ENCODE assay signal across 13 cellular contexts in genomic region chr4:152525878-152526277, GRCh38. TPM values are rescaled to one million over a fixed set of nuclear protein-coding genes. Genes with fewer than 3 reads are reported as not detected.
DNase-seq lines count a peak whose midpoint lies in the region; ATAC-seq, FAIRE-seq and TF ChIP-seq lines count a peak whose summit lies in the region.
"Had no signal": no experiment of that assay in that cellular context is flagged by ENCODE, and none has a peak within 500 bp of the region (broad histone marks: within the 10 kb centered on the region; RNA-seq: fewer than 3 reads in every experiment).

No MANE protein-coding gene starts in this region.

- no peak overlapping the region for H3K9ac ChIP-seq in GM12878 (ENCODE audit: control insufficient read depth, insufficient read depth, low read length)

- ATAC-seq in GM18508 (IDR thresholded peaks at IDR 0.05; ENCODE audit: insufficient read depth, unreplicated experiment) (peak; percentile 53), GM19395 (IDR thresholded peaks at IDR 0.05; ENCODE audit: unreplicated experiment) (peak; percentile 71), HG02981 (IDR thresholded peaks at IDR 0.05; ENCODE audit: unreplicated experiment) (peak; percentile 49), GM12878 (peak; percentile 55), GM21423 (IDR thresholded peaks at IDR 0.05; ENCODE audit: unreplicated experiment) (no peak), HG03097 (IDR thresholded peaks at IDR 0.05; ENCODE audit: low FRiP score, unreplicated experiment) (no peak)

- intact Hi-C loops in GM12878 (cut with micrococcal nuclease; ENCODE audit: unreplicated experiment), result no loop called here

- no peak overlapping the region for H2AFZ ChIP-seq in GM12878 (ENCODE audit: control insufficient read depth, low read depth, low read length)

- CTCF ChIA-PET in GM12878 (lab: Yijun Ruan, JAX), result interaction anchor here (0.6 to 8.3 kb wide), 10 partner anchors 12 to 117 kb away, joined by 3 to 80 read pairs (median 6); partner anchors contain the start of gene FBXW7

- H4K20me1 ChIP-seq in GM12878 (ENCODE audit: control insufficient read depth, insufficient read depth), result no peaks in the 10 kb centered on the region

- peaks cover 0 to 19% of the 10 kb centered on the region in 2 experiments; a peak in 2 of 4 replicates for H3K36me3 ChIP-seq in GM12878 (ENCODE audit: control insufficient read depth in 2 of 2, insufficient read depth in 2 of 2, low read length in 1 of 2)

- no peaks in the 10 kb centered on the region for H3K27me3 ChIP-seq in GM12878 (replicated peaks in 1 of 2; ENCODE audit: control insufficient read depth in 2 of 2, insufficient read depth in 2 of 2, low read length in 1 of 2)

- RAD21 ChIA-PET in GM12878 (lab: Charles Lee; ENCODE audit: unreplicated experiment), result interaction anchor here (0.6 to 7.2 kb wide), 12 partner anchors 11 to 204 kb away, joined by 3 to 114 read pairs (median 4); partner anchors contain the start of gene FBXW7

- POLR2A ChIA-PET in GM12878 (lab: Charles Lee), result interaction anchor here (0.8 to 4.3 kb wide), 10 partner anchors 11 to 118 kb away, joined by 3 to 22 read pairs (median 6); partner anchors contain the start of gene FBXW7

- SMC1A ChIA-PET in GM12878 (lab: Charles Lee; ENCODE audit: uncharacterized antibody, unreplicated experiment), result interaction anchor here (0.6 to 8.9 kb wide), 22 partner anchors 7 to 173 kb away, joined by 3 to 113 read pairs (median 4); partner anchors contain the start of gene FBXW7

- H3K4me3 ChIP-seq in GM12878, result peak overlapping the region; percentile 46; the same call in 1 of the 2 replicates

- BruUV-seq in GM12878 (replicated peaks; lab: Mats Ljungman, UMichigan), result no TSS peak

- peak; percentile 82 for FAIRE-seq in GM12878 (lab: Jason Lieb, UNC)

- no peak for TF ChIP-seq POLR2A in GM12878 (IDR thresholded peaks at IDR 0.05; ENCODE audit: low read depth, low read length)

- peaks cover 4% of the 10 kb centered on the region; the same call in 2 of the 3 replicates for H3K9me3 ChIP-seq in GM12878 (replicated peaks; ENCODE audit: control insufficient read depth, insufficient read depth, low read length)

- H3K4me2 ChIP-seq in GM12878 (ENCODE audit: control insufficient read depth, insufficient read depth), result peak overlapping the region; percentile 84

- DNase-seq in GM12878 (ENCODE audit: low read depth, low spot score) (no peak), SIG-M5 treated with dmso at 0.1 percent for 504 hours (lab: John Stamatoyannopoulos, UW; ENCODE audit: unreplicated experiment) (no peak)
- DNase-seq in activated CD4-positive, CD25-positive, alpha-beta regulatory T cell treated with anti-CD3 and anti-CD28 coated beads, Interleukin-2, amount 50 U/mL, for 72 hours, result no peak
- DNase-seq: activated CD4-positive, alpha-beta T cell treated with anti-CD3 and anti-CD28 coated beads for 4 hours; IMR-90; mesenchymal stem cell; NCI-H1105; small intestine had no signal

- no peak for TF ChIP-seq CTCF in GM12878 (IDR thresholded peaks at IDR 0.05 in 2 of 3, conservative IDR thresholded peaks at IDR 0.05 in 1 of 3; ENCODE audit: control insufficient read depth in 2 of 3, extremely low read depth in 1 of 3, insufficient read depth in 1 of 3, low read depth in 3 of 3, low read length in 3 of 3)

- H3K27ac ChIP-seq in GM12878 (ENCODE audit: control insufficient read depth, insufficient read depth), result peak overlapping the region; percentile 55

- H3K4me1 ChIP-seq in GM12878 (ENCODE audit: control insufficient read depth, insufficient read depth, low read length), result peaks cover 53% of the 10 kb centered on the region

- in situ Hi-C loops in GM12878 (cut with MboI), result no loop called here

- 0% methylated on average over 4 of the region's 4 CpGs for WGBS in GM12878 (ENCODE audit: insufficient coverage, insufficient replicate concordance, low lambda C conversion rate, missing lambda C conversion rate)

- H3K79me2 ChIP-seq in GM12878 (ENCODE audit: control insufficient read depth, insufficient read depth, low read length), result peaks cover 100% of the 10 kb centered on the region

- TF ChIP-seq RAD21 in GM12878 (IDR thresholded peaks at IDR 0.05; ENCODE audit: insufficient read depth, low read depth, low read length), result no peak

- no peak for TF ChIP-seq EP300 in GM12878 (IDR thresholded peaks at IDR 0.05; ENCODE audit: borderline replicate concordance in 1 of 2, control insufficient read depth in 1 of 2, low read depth in 2 of 2, low read length in 2 of 2)

TF ChIP-seq in GM12878, 131 proteins besides CTCF, POLR2A, EP300 and RAD21 (continues in another document):
- no peak for TF ChIP-seq ATF3 (IDR thresholded peaks at IDR 0.05; ENCODE audit: borderline replicate concordance, extremely low read depth, low read depth, low read length)
- no peak for TF ChIP-seq MXI1 (IDR thresholded peaks at IDR 0.05; ENCODE audit: low read depth, low read length)
- TF ChIP-seq ZBTB33 (IDR thresholded peaks at IDR 0.05), result no peak
- 0 out of 2 replicates have a peak, but pooled peaks have one; percentile 21 for TF ChIP-seq GABPA (IDR thresholded peaks at IDR 0.05; ENCODE audit: low read depth)
- TF ChIP-seq RELA (IDR thresholded peaks at IDR 0.05; ENCODE audit: borderline replicate concordance, partially characterized antibody), result no peak
- TF ChIP-seq CREB1 (IDR thresholded peaks at IDR 0.05; ENCODE audit: low read depth), result no peak
- TF ChIP-seq SKIL (IDR thresholded peaks at IDR 0.05; ENCODE audit: low read depth, poor library complexity, severe bottlenecking), result peak; percentile 36
- no peak for TF ChIP-seq SIX5 (IDR thresholded peaks at IDR 0.05; ENCODE audit: low read depth, low read length, severe bottlenecking)
- TF ChIP-seq NBN (IDR thresholded peaks at IDR 0.05), result no peak
- TF ChIP-seq CREM (IDR thresholded peaks at IDR 0.05; ENCODE audit: low read depth), result no peak
- TF ChIP-seq PAX5 (IDR thresholded peaks at IDR 0.05; ENCODE audit: borderline replicate concordance, low read depth, low read length), result no peak
- no peak for TF ChIP-seq HDAC2 (IDR thresholded peaks at IDR 0.05)

RNA-seq across cellular contexts. Expression of gene FBXW7, which starts 10.0 kb away (rescaled TPM):
- 401 and 420 TPM in 2 replicates for total RNA-seq in GM12878 (2013; cell fraction: nucleolus; rRNA removed)
- total RNA-seq in GM12878 (2014; rRNA removed), result 56.4 and 73.7 TPM in 2 replicates
- 118 and 122 TPM in 2 replicates for total RNA-seq in GM12878 (2014; rRNA removed; fragmentation: Illumina TruSeq; extraction: Trizol)
- total RNA-seq in GM12878 (2021), result 60.4 and 61.3 TPM in 2 replicates
- 43.9 TPM for polyA plus RNA-seq in GM12878 (2011; ENCODE audit: low read depth)
- 51.9 and 67.4 TPM in 2 replicates for polyA plus RNA-seq in GM12878 (2011; rRNA removed)
- 14.5 and 19.1 TPM in 2 replicates for polyA plus RNA-seq in GM12878 (2011; cell fraction: cytosol; rRNA removed)
- 95.0 and 104 TPM in 2 replicates for polyA plus RNA-seq in GM12878 (2011; cell fraction: nucleus; rRNA removed)
- 48.5 and 61.3 TPM in 2 replicates for polyA plus RNA-seq in GM12878 (2012)
- polyA plus RNA-seq in GM12878 (2014; fragmentation: Illumina TruSeq; extraction: Trizol), result 55.8 and 82.0 TPM in 2 replicates
- 10 to 100 TPM; 40.2 to 42.5 TPM for polyA plus RNA-seq in GM12878 (2014; fragmentation: Nextera tagmentation; extraction: Ambion mirVana)
- 34.6 and 42.0 TPM in 2 replicates for polyA plus RNA-seq in GM12878 (2014; rRNA removed)
- 10 to 100 TPM; 35.8 to 37.4 TPM for polyA plus RNA-seq in GM12878 (2016; fragmentation: Nextera tagmentation; extraction: Ambion mirVana)
- 87.7 and 134 TPM in 2 replicates for polyA minus RNA-seq in GM12878 (2011; rRNA and poly(A)+ RNA removed)
- polyA minus RNA-seq in GM12878 (2011; cell fraction: cytosol; rRNA and poly(A)+ RNA removed), result 21.4 and 22.9 TPM in 2 replicates
- 101 and 142 TPM in 2 replicates for polyA minus RNA-seq in GM12878 (2011; cell fraction: nucleus; rRNA and poly(A)+ RNA removed)

Comparison
In these comparisons a context has a peak if more than half of its experiments do, and no peak if none do; other contexts are left out.
1. ATAC-seq: peak in GM18508 (single experiment), GM19395 (single experiment), HG02981 (single experiment) and GM12878 (single experiment); none in GM21423 (single experiment) and HG03097 (single experiment).